In genomic region chr1:161848676-161849075, GRCh38 we compare ENCODE assay signal across 16 cellular contexts.
"Had no signal": no experiment of that assay in that cellular context is flagged by ENCODE, and none has a peak within 500 bp of the region (broad histone marks: within the 10 kb centered on the region; RNA-seq: fewer than 3 reads in every experiment).

No MANE protein-coding gene starts in this region.

- DNase-seq: activated CD4-positive, alpha-beta memory T cell treated with anti-CD3 and anti-CD28 coated beads, Interleukin-2, amount 10 ng/mL, durations not matched to agents 7 days and 5 days; activated CD4-positive, alpha-beta T cell treated with anti-CD3 and anti-CD28 coated beads for 36 hours; activated naive CD4-positive, alpha-beta T cell treated with Interleukin-2 at 50 U/mL for 16 hours; activated naive CD8-positive, alpha-beta T cell treated with anti-CD3 and anti-CD28 coated beads, Interleukin-2, amount 50 U/mL, for 24 hours; activated T-cell treated with anti-CD3 and anti-CD28 coated beads, Interleukin-2, amount 50 U/mL, for 48 hours; foreskin keratinocyte; heart left ventricle; mammary epithelial cell; natural killer cell; nucleus accumbens; stimulated activated CD4-positive, alpha-beta T cell treated with anti-CD3 and anti-CD28 coated beads, Interleukin-2, amount 100 ng/mL, for 48 hours; stimulated activated naive CD8-positive, alpha-beta T cell treated with anti-CD3 and anti-CD28 coated beads, Interleukin-15, Interleukin-2, amounts not matched to agents 100 U/mL and 50 U/mL, for 24 hours; upper lobe of left lung; WERI-Rb-1 had no signal

- ATAC-seq: activated naive CD8-positive, alpha-beta T cell treated with anti-CD3 and anti-CD28 coated beads, Interleukin-2, amount 50 U/mL, for 24 hours; foreskin keratinocyte; heart left ventricle; natural killer cell; stimulated activated naive CD8-positive, alpha-beta T cell treated with anti-CD3 and anti-CD28 coated beads, Interleukin-15, Interleukin-2, amounts not matched to agents 100 U/mL and 50 U/mL, for 24 hours had no signal

- H3K9me3 ChIP-seq: heart left ventricle, prostate gland, suprapubic skin, upper lobe of left lung had no signal

- H3K4me1 ChIP-seq: foreskin keratinocyte, prostate gland, suprapubic skin, upper lobe of left lung had no signal

- H3K27me3 ChIP-seq: foreskin keratinocyte, heart left ventricle, suprapubic skin, upper lobe of left lung had no signal

- H3K27ac ChIP-seq: foreskin keratinocyte, heart left ventricle, prostate gland, suprapubic skin, upper lobe of left lung, WERI-Rb-1 had no signal

- H3K36me3 ChIP-seq: prostate gland had no signal

- H3K4me3 ChIP-seq: heart left ventricle, prostate gland, suprapubic skin, upper lobe of left lung had no signal
